Comparison of ENCODE assay signal across 8 cellular contexts in the genomic region with DNA sequence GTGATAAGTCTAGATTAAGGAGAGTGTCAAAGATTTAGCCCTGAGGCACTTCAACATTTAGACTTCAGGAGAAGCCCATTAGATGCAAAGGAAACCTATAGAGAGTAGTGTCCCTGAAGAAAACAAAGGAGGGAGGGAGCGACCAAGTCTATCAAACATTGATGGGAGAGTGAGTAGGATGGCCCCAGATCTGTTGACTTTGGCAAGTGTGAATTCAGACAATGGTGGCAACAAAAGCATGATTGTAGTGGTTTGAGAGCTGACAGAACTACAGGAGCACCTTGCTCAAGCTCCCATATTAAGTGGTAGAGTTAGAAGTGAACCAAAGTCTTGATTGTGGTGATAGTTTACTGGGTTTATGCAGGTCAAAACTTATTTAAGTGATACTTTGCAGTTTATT. TPM values are rescaled to one million over a fixed set of nuclear protein-coding genes. Genes with fewer than 3 reads are reported as not detected.
A peak's percentile ranks its signal among the peaks of the same experiment; 100 is the strongest.
DNase-seq lines count a peak whose midpoint lies in the region; ATAC-seq and TF ChIP-seq lines count a peak whose summit lies in the region.

No MANE protein-coding gene starts in this region.

- H3K27ac Mint-ChIP-seq in CD8-positive, alpha-beta T cell, result peak overlapping the region; percentile 99
- H3K27ac Mint-ChIP-seq in effector memory CD8-positive, alpha-beta T cell, result peak overlapping the region; percentile 41 to 99

- TF ChIP-seq CTCF in CD8-positive, alpha-beta T cell (IDR thresholded peaks at IDR 0.05), result no peak
- TF ChIP-seq CTCF in osteoblast (IDR thresholded peaks at IDR 0.05; ENCODE audit: extremely low read depth, low read depth, low read length), result no peak

- no peaks in the 10 kb centered on the region for H3K27me3 Mint-ChIP-seq in CD8-positive, alpha-beta T cell (ENCODE audit: low read depth)
- H3K27me3 Mint-ChIP-seq in effector memory CD8-positive, alpha-beta T cell, result no peaks in the 10 kb centered on the region

- H3K36me3 Mint-ChIP-seq in CD8-positive, alpha-beta T cell, result peaks cover 31% of the 10 kb centered on the region
- H3K36me3 Mint-ChIP-seq in effector memory CD8-positive, alpha-beta T cell (ENCODE audit: insufficient read depth), result peaks cover 36% of the 10 kb centered on the region

- ATAC-seq in CD8-positive, alpha-beta T cell, result no peak
- no peak for ATAC-seq in effector memory CD8-positive, alpha-beta T cell (replicated peaks)
- ATAC-seq in HG03097 (IDR thresholded peaks at IDR 0.05; ENCODE audit: low FRiP score, unreplicated experiment) (no peak), HG03196 (IDR thresholded peaks at IDR 0.05; ENCODE audit: unreplicated experiment) (no peak)

- H3K4me1 Mint-ChIP-seq in CD8-positive, alpha-beta T cell (ENCODE audit: low read depth), result peaks cover 63% of the 10 kb centered on the region
- peaks cover 40 to 54% of the 10 kb centered on the region in 2 donors for H3K4me1 Mint-ChIP-seq in effector memory CD8-positive, alpha-beta T cell (ENCODE audit: low read depth in 2 of 2)

- H3K9me3 Mint-ChIP-seq in CD8-positive, alpha-beta T cell, result no peaks in the 10 kb centered on the region
- no peaks in the 10 kb centered on the region for H3K9me3 Mint-ChIP-seq in effector memory CD8-positive, alpha-beta T cell

- H3K79me2 ChIP-seq in osteoblast (ENCODE audit: insufficient read depth, low read length), result peaks cover 40% of the 10 kb centered on the region

- peak overlapping the region; percentile 96 for H3K4me2 ChIP-seq in osteoblast (ENCODE audit: insufficient read depth, low read length)

- H3K27ac ChIP-seq in CD8-positive, alpha-beta T cell (ENCODE audit: low read depth, low read length), result peak overlapping the region; percentile 90
- peak overlapping the region; percentile 98 for H3K27ac ChIP-seq in osteoblast (ENCODE audit: low read depth, low read length)

- POLR2A ChIA-PET in CD8-positive, alpha-beta T cell (lab: Charles Lee), result interaction anchor here (0.7 to 2.8 kb wide), 12 partner anchors 13 to 337 kb away, joined by 3 to 56 read pairs (median 5); a partner anchor contains a TSS

- H2AFZ ChIP-seq in osteoblast (ENCODE audit: low read length), result peak overlapping the region; percentile 98

- peaks cover 32% of the 10 kb centered on the region for H4K20me1 ChIP-seq in osteoblast (ENCODE audit: insufficient read depth, low read length)

- peak overlapping the region; percentile 64 for H3K4me3 ChIP-seq in CD8-positive, alpha-beta T cell (ENCODE audit: low read depth, low read length)
- peak overlapping the region; percentile 99 for H3K4me3 ChIP-seq in osteoblast (ENCODE audit: insufficient read depth, low read length)

- intact Hi-C loops in CD8-positive, alpha-beta T cell (cut with DNase I, micrococcal nuclease), result loop anchor here in 1 of 2 experiments (2.0 to 5.0 kb wide), 4 partner anchors 77 to 503 kb away; a partner anchor contains a TSS

- H3K27me3 ChIP-seq in CD8-positive, alpha-beta T cell (ENCODE audit: insufficient read depth, low read length), result no peaks in the 10 kb centered on the region
- H3K27me3 ChIP-seq in osteoblast (ENCODE audit: insufficient read depth, low read length), result no peaks in the 10 kb centered on the region

- no peaks in the 10 kb centered on the region for H3K36me3 ChIP-seq in CD8-positive, alpha-beta T cell (ENCODE audit: insufficient read depth, low read length)
- no peaks in the 10 kb centered on the region for H3K36me3 ChIP-seq in osteoblast (ENCODE audit: insufficient read depth, low read length)

- no peaks in the 10 kb centered on the region for H3K9me3 ChIP-seq in CD8-positive, alpha-beta T cell (ENCODE audit: low read length)
- no peaks in the 10 kb centered on the region for H3K9me3 ChIP-seq in osteoblast (ENCODE audit: low read depth, low read length)

- H3K4me3 Mint-ChIP-seq in CD8-positive, alpha-beta T cell, result peak overlapping the region; percentile 98
- H3K4me3 Mint-ChIP-seq in effector memory CD8-positive, alpha-beta T cell, result peak overlapping the region; percentile 90 to 96

- peaks cover 47% of the 10 kb centered on the region for H3K4me1 ChIP-seq in CD8-positive, alpha-beta T cell (ENCODE audit: insufficient read depth, low read length)
- peaks cover 23% of the 10 kb centered on the region for H3K4me1 ChIP-seq in osteoblast (ENCODE audit: insufficient read depth, low read length)

- CTCF ChIA-PET in CD8-positive, alpha-beta T cell (lab: Charles Lee), result interaction anchor here (1.0 to 3.1 kb wide), 7 partner anchors 13 to 90 kb away, joined by 3 to 25 read pairs (median 6); a partner anchor contains a TSS

- DNase-seq in CD8-positive, alpha-beta T cell, result no peak
- peak; percentile 14 for DNase-seq in NCI-H69 (lab: John Stamatoyannopoulos, UW)
- DNase-seq in effector memory CD8-positive, alpha-beta T cell, result no peak
- peak; percentile 10 for DNase-seq in osteoblast (ENCODE audit: insufficient read length, low spot score, missing footprints)
- no peak for DNase-seq in stimulated activated CD4-positive, alpha-beta T cell treated with anti-CD3 and anti-CD28 coated beads, Interleukin-2, amount 100 ng/mL, for 24 hours
- DNase-seq in stimulated activated naive CD4-positive, alpha-beta T cell treated with Interleukin-2 at 50 U/mL for 16 hours (lab: John Stamatoyannopoulos, UW), result no peak

RNA-seq across cellular contexts. Expression of a gene that starts 1.0 kb away (rescaled TPM):
- 100 to 1,000 TPM; 121 to 130 TPM for total RNA-seq in CD8-positive, alpha-beta T cell
- 37.3 and 37.4 TPM in 2 replicates for total RNA-seq in osteoblast

RNA-seq across cellular contexts. Expression of a gene that starts 13.2 kb away (rescaled TPM):
- 10 to 100 TPM; 11.3 to 13.3 TPM for total RNA-seq in CD8-positive, alpha-beta T cell
- total RNA-seq in osteoblast, result 6.8 and 7.2 TPM in 2 replicates

RNA-seq across cellular contexts. Expression of a gene that starts 14.0 kb away (rescaled TPM):
- total RNA-seq in CD8-positive, alpha-beta T cell, result 100 to 1,000 TPM; 148 to 159 TPM
- total RNA-seq in osteoblast, result 56.5 and 64.8 TPM in 2 replicates

RNA-seq across cellular contexts. Expression of a gene that starts 46.8 kb away (rescaled TPM):
- total RNA-seq in CD8-positive, alpha-beta T cell, result 10 to 100 TPM; 85.5 to 95.4 TPM
- total RNA-seq in osteoblast, result 29.0 and 37.4 TPM in 2 replicates

RNA-seq across cellular contexts. Expression of a gene that starts 47.4 kb away (rescaled TPM):
- total RNA-seq in CD8-positive, alpha-beta T cell, result 10 to 100 TPM; 13.5 to 16.4 TPM
- total RNA-seq in osteoblast, result 67.3 and 83.4 TPM in 2 replicates

Comparison
In these comparisons a context has a peak if more than half of its experiments do, and no peak if none do; other contexts are left out.
1. DNase-seq: peak in NCI-H69 (single experiment) and osteoblast (single experiment); none in CD8-positive, alpha-beta T cell (0 of 7), effector memory CD8-positive, alpha-beta T cell (0 of 3), stimulated activated CD4-positive, alpha-beta T cell treated with anti-CD3 and anti-CD28 coated beads, Interleukin-2, amount 100 ng/mL, for 24 hours (0 of 2) and stimulated activated naive CD4-positive, alpha-beta T cell treated with Interleukin-2 at 50 U/mL for 16 hours (single experiment).